In the genomic region with DNA sequence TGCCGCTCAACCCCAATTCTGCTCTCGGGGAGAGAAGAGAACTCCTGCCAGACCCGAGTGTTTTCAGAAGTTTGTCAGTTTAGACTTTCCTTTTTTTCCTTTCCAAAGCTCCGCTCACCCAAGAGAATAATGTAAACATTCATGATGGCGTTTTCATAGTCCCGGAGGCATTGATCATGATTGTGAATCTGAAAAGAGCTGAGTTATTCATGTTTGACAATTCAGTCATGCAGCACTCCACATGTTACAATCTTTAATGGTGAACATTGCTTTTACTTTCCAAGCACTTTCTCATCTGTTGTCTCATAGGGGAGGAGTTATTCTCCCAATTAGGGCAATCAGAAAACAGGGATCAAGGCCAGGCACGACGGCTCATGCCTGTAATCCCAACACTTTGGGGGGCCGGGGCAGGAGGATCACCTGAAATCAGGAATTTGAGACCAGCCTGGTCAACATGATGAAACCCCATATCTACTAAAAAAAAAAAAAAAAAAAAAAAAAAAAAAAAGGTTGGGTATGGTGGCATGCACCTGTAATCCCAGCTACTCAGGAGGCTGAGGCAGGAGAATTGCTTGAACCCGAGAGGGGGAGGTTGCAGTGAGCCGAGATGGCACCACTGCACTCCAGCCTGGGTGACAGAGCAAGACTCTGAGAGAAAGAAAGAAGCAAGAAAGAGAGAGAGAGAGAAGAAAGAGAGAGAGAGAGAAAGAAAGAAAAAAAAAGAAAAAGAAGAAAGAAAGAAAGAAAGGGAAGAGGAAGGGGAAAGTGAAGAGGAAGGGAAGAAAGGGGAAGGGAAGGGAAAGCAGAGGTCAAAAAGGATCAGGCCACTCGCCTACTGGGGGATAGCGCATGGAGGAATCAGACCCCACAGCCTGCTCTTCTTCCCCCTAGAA, we compare ENCODE assay signal across 8 cellular contexts.
DNase-seq lines count a peak whose midpoint lies in the region; ATAC-seq and TF ChIP-seq lines count a peak whose summit lies in the region.

No MANE protein-coding gene starts in this region.

- H3K9ac ChIP-seq in HUES6 (ENCODE audit: low read length), result no peak overlapping the region
- H3K9ac ChIP-seq in iPS-18a (ENCODE audit: low read length), result peak overlapping the region; percentile 33

- no peak for DNase-seq in ascending aorta (ENCODE audit: low spot score in 2 of 2)
- no peak for DNase-seq in GF-D8 (lab: John Stamatoyannopoulos, UW)
- no peak for DNase-seq in cortex of kidney (lab: John Stamatoyannopoulos, UW)
- no peak for DNase-seq in DMS79 treated with DMSO at 0.1 percent for 48 hours (lab: John Stamatoyannopoulos, UW)

- H3K27me3 ChIP-seq in HUES6 (ENCODE audit: control insufficient read depth, insufficient read depth, low read length) (peaks cover 21% of the 10 kb centered on the region), ascending aorta (no peaks in the 10 kb centered on the region), iPS-18a (ENCODE audit: control insufficient read depth, insufficient read depth, low read length) (peaks cover 41% of the 10 kb centered on the region)

- H3K4me3 ChIP-seq in HUES6 (ENCODE audit: low read depth, low read length) (peak overlapping the region; percentile 41; the same call in 1 of the 2 replicates), ascending aorta (peak overlapping the region; percentile 54 to 68), iPS-18a (ENCODE audit: low read length) (peak overlapping the region; percentile 69)

- ATAC-seq in stimulated activated memory B cell treated with anti-CD40 and anti-IgM and Interleukin-4, amounts not matched to agents 10 μg/mL and 1 μg/mL and 100 μg/mL, for 72 hours, result no peak
- no peak for ATAC-seq in HG03159 (IDR thresholded peaks at IDR 0.05; ENCODE audit: unreplicated experiment)

- no peak for TF ChIP-seq CTCF in ascending aorta (IDR thresholded peaks at IDR 0.05)

- no peaks in the 10 kb centered on the region for H3K36me3 Mint-ChIP-seq in stimulated activated memory B cell treated with anti-CD40 and anti-IgM and Interleukin-4, amounts not matched to agents 10 μg/mL and 1 μg/mL and 100 μg/mL, for 72 hours

- H3K27me3 Mint-ChIP-seq in stimulated activated memory B cell treated with anti-CD40 and anti-IgM and Interleukin-4, amounts not matched to agents 10 μg/mL and 1 μg/mL and 100 μg/mL, for 72 hours, result peaks cover 90% of the 10 kb centered on the region

- no peak overlapping the region for H3K27ac Mint-ChIP-seq in stimulated activated memory B cell treated with anti-CD40 and anti-IgM and Interleukin-4, amounts not matched to agents 10 μg/mL and 1 μg/mL and 100 μg/mL, for 72 hours

- peak overlapping the region; percentile 71 for H3K4me3 Mint-ChIP-seq in stimulated activated memory B cell treated with anti-CD40 and anti-IgM and Interleukin-4, amounts not matched to agents 10 μg/mL and 1 μg/mL and 100 μg/mL, for 72 hours

- peaks cover 73% of the 10 kb centered on the region for H3K4me1 Mint-ChIP-seq in stimulated activated memory B cell treated with anti-CD40 and anti-IgM and Interleukin-4, amounts not matched to agents 10 μg/mL and 1 μg/mL and 100 μg/mL, for 72 hours

- no peak overlapping the region for H3K27ac ChIP-seq in HUES6 (ENCODE audit: low read depth, low read length)
- peak overlapping the region; percentile 80 to 84 for H3K27ac ChIP-seq in ascending aorta
- no peak overlapping the region for H3K27ac ChIP-seq in iPS-18a (ENCODE audit: low read length)

- intact Hi-C loops in ascending aorta (cut with DNase I), result loop anchor here (1.0 to 5.0 kb wide), 3 partner anchors 70 to 151 kb away; a partner anchor contains a TSS

- H3K36me3 ChIP-seq in HUES6 (ENCODE audit: control insufficient read depth, insufficient read depth, low read length), result no peaks in the 10 kb centered on the region
- no peaks in the 10 kb centered on the region for H3K36me3 ChIP-seq in ascending aorta
- no peaks in the 10 kb centered on the region for H3K36me3 ChIP-seq in iPS-18a (ENCODE audit: control insufficient read depth, low read depth, low read length)

- H3K4me1 ChIP-seq in HUES6 (ENCODE audit: control insufficient read depth, insufficient read depth, low read length), result peaks cover 20% of the 10 kb centered on the region
- H3K4me1 ChIP-seq in ascending aorta, result peaks cover 0 to 6% of the 10 kb centered on the region in 2 donors
- peaks cover 11% of the 10 kb centered on the region for H3K4me1 ChIP-seq in iPS-18a (ENCODE audit: control insufficient read depth, low read depth, low read length)

- peaks cover 3% of the 10 kb centered on the region for H3K9me3 Mint-ChIP-seq in stimulated activated memory B cell treated with anti-CD40 and anti-IgM and Interleukin-4, amounts not matched to agents 10 μg/mL and 1 μg/mL and 100 μg/mL, for 72 hours

- H3K9me3 ChIP-seq in HUES6 (ENCODE audit: control insufficient read depth, insufficient read depth, low read depth, low read length) (no peaks in the 10 kb centered on the region), ascending aorta (no peaks in the 10 kb centered on the region), iPS-18a (ENCODE audit: control insufficient read depth, low read depth, low read length) (no peaks in the 10 kb centered on the region)

Comparison
In these comparisons a context has a peak if more than half of its experiments do, and no peak if none do; other contexts are left out.
1. H3K27ac ChIP-seq: peak in ascending aorta (2 of 2); none in HUES6 (single experiment) and iPS-18a (single experiment).
2. Peak in every context shown above with its lines, with median percentiles within 50 percentile points of each other: H3K4me3 ChIP-seq.